ENCODE assay signal across 8 cellular contexts in genomic region chr11:118529584-118530175, GRCh38. TPM values are rescaled to one million over a fixed set of nuclear protein-coding genes. Genes with fewer than 3 reads are reported as not detected.
DNase-seq lines count a peak whose midpoint lies in the region; ATAC-seq and TF ChIP-seq lines count a peak whose summit lies in the region.

No MANE protein-coding gene starts in this region.

- H3K4me3 ChIP-seq in cardiac muscle cell (peak overlapping the region; percentile 97), right cardiac atrium (ENCODE audit: low read length) (no peak overlapping the region), lower lobe of right lung (peak overlapping the region; percentile 93), body of pancreas (no peak overlapping the region)

- no peak overlapping the region for H3K27ac ChIP-seq in cardiac muscle cell
- H3K27ac ChIP-seq in right cardiac atrium (ENCODE audit: low read length), result no peak overlapping the region
- no peak overlapping the region for H3K27ac ChIP-seq in lower lobe of right lung
- peak overlapping the region in 1 of 4 donors; percentile 80 for H3K27ac ChIP-seq in body of pancreas

- ATAC-seq in right cardiac atrium, result no peak
- no peak for ATAC-seq in activated naive CD4-positive, alpha-beta T cell treated with anti-CD3 and anti-CD28 coated beads, Interleukin-2, amount 50 U/mL, for 72 hours
- no peak for ATAC-seq in lower lobe of right lung
- ATAC-seq in body of pancreas, result no peak
- no peak for ATAC-seq in HG02678 (IDR thresholded peaks at IDR 0.05; ENCODE audit: unreplicated experiment)
- no peak for ATAC-seq in GM18868 (IDR thresholded peaks at IDR 0.05; ENCODE audit: unreplicated experiment)

- H3K27me3 Mint-ChIP-seq in type B pancreatic cell, result no peaks in the 10 kb centered on the region

- H3K9me3 ChIP-seq in cardiac muscle cell (ENCODE audit: low read depth) (no peaks in the 10 kb centered on the region), right cardiac atrium (ENCODE audit: control insufficient read depth, low read length) (no peaks in the 10 kb centered on the region), lower lobe of right lung (no peaks in the 10 kb centered on the region), body of pancreas (no peaks in the 10 kb centered on the region)

- H3K27me3 ChIP-seq in cardiac muscle cell (no peaks in the 10 kb centered on the region), right cardiac atrium (ENCODE audit: control insufficient read depth, insufficient read depth) (no peaks in the 10 kb centered on the region), lower lobe of right lung (ENCODE audit: low read depth) (no peaks in the 10 kb centered on the region), body of pancreas (no peaks in the 10 kb centered on the region)

- no peak for DNase-seq in cardiac muscle cell (ENCODE audit: low read depth in 1 of 2, low spot score in 1 of 2)
- no peak for DNase-seq in right cardiac atrium
- DNase-seq in activated naive CD4-positive, alpha-beta T cell treated with anti-CD3 and anti-CD28 coated beads, Interleukin-2, amount 50 U/mL, for 72 hours (ENCODE audit: low spot score in 2 of 2), result no peak
- no peak for DNase-seq in lower lobe of right lung
- no peak for DNase-seq in type B pancreatic cell (ENCODE audit: extremely low spot score, unreplicated experiment)
- DNase-seq in body of pancreas, result no peak

- H3K9me3 Mint-ChIP-seq in activated naive CD4-positive, alpha-beta T cell treated with anti-CD3 and anti-CD28 coated beads, Interleukin-2, amount 50 U/mL, for 72 hours, result no peaks in the 10 kb centered on the region
- no peaks in the 10 kb centered on the region for H3K9me3 Mint-ChIP-seq in type B pancreatic cell

- H3K36me3 Mint-ChIP-seq in activated naive CD4-positive, alpha-beta T cell treated with anti-CD3 and anti-CD28 coated beads, Interleukin-2, amount 50 U/mL, for 72 hours, result peaks cover 0 to 7% of the 10 kb centered on the region in 2 donors
- H3K36me3 Mint-ChIP-seq in type B pancreatic cell, result peaks cover 5% of the 10 kb centered on the region

- H3K4me1 Mint-ChIP-seq in type B pancreatic cell (ENCODE audit: unreplicated experiment), result peaks cover 17% of the 10 kb centered on the region

- no peak for TF ChIP-seq POLR2A in body of pancreas (IDR thresholded peaks at IDR 0.05)

- no peaks in the 10 kb centered on the region for H3K4me1 ChIP-seq in cardiac muscle cell (ENCODE audit: low read depth)
- H3K4me1 ChIP-seq in right cardiac atrium (ENCODE audit: control insufficient read depth, insufficient read depth, low read length), result no peaks in the 10 kb centered on the region
- peaks cover 27% of the 10 kb centered on the region for H3K4me1 ChIP-seq in lower lobe of right lung
- peaks cover 35% of the 10 kb centered on the region for H3K4me1 ChIP-seq in body of pancreas

- peak overlapping the region; percentile 93 for H3K4me3 Mint-ChIP-seq in type B pancreatic cell

- intact Hi-C loops in right cardiac atrium (cut with DNase I) (no loop called here), lower lobe of right lung (cut with DNase I) (no loop called here), body of pancreas (cut with DNase I) (no loop called here)

- H3K36me3 ChIP-seq in cardiac muscle cell (no peaks in the 10 kb centered on the region), lower lobe of right lung (peaks cover 9% of the 10 kb centered on the region), body of pancreas (replicated peaks in 1 of 2; ENCODE audit: insufficient read depth in 1 of 2, low read depth in 2 of 2) (no peaks in the 10 kb centered on the region)

- TF ChIP-seq CTCF in cardiac muscle cell (IDR thresholded peaks at IDR 0.05; ENCODE audit: low read depth, low read length) (no peak), lower lobe of right lung (IDR thresholded peaks at IDR 0.05) (no peak), type B pancreatic cell (conservative IDR thresholded peaks at IDR 0.05) (no peak), body of pancreas (IDR thresholded peaks at IDR 0.05) (no peak)

- 72% methylated on average over 5 of the region's 5 CpGs for WGBS in right cardiac atrium
- WGBS in body of pancreas, 2 donors, result 60 to 70% methylated on average over 5 of the region's 5 CpGs

- H3K27ac Mint-ChIP-seq in activated naive CD4-positive, alpha-beta T cell treated with anti-CD3 and anti-CD28 coated beads, Interleukin-2, amount 50 U/mL, for 72 hours, result peak overlapping the region; percentile 32 to 64
- H3K27ac Mint-ChIP-seq in type B pancreatic cell, result peak overlapping the region; percentile 92

RNA-seq across cellular contexts. Expression of gene TMEM25, which starts 1.3 kb away (rescaled TPM):
- total RNA-seq in cardiac muscle cell (50.0 and 51.3 TPM in 2 replicates), right cardiac atrium (10 to 100 TPM; 11.6 to 16.1 (median 14.7) TPM), lower lobe of right lung (18.3 TPM), type B pancreatic cell (ENCODE audit: low replicate concordance) (35.8 and 47.3 TPM in 2 replicates), body of pancreas (10 to 100 TPM; 35.5 to 39.6 TPM)
- polyA plus RNA-seq in cardiac muscle cell (34.9 and 41.1 TPM in 2 replicates), right cardiac atrium (8.7 TPM)
- total RNA-seq in activated naive CD4-positive, alpha-beta T cell treated with anti-CD3 and anti-CD28 coated beads, Interleukin-2, amount 50 U/mL, for 72 hours, result 10 to 100 TPM in 1 of 2 donors, 1 to 10 TPM in 1; 9.4 to 20.5 TPM

RNA-seq across cellular contexts. Expression of gene TTC36, which starts 2.4 kb away (rescaled TPM):
- total RNA-seq in cardiac muscle cell (8.2 and 11.3 TPM in 2 replicates), right cardiac atrium (under 1 TPM in 3 of 4 donors, not detected in 1; 0.31 to 0.63 (median 0.56) TPM), lower lobe of right lung (1.0 TPM), type B pancreatic cell (ENCODE audit: low replicate concordance) (1.6 and 1.8 TPM in 2 replicates), body of pancreas (not detected)
- polyA plus RNA-seq in cardiac muscle cell (4.6 and 5.6 TPM in 2 replicates), right cardiac atrium (0.61 TPM)
- under 1 TPM; 0.52 to 0.93 TPM for total RNA-seq in activated naive CD4-positive, alpha-beta T cell treated with anti-CD3 and anti-CD28 coated beads, Interleukin-2, amount 50 U/mL, for 72 hours

RNA-seq across cellular contexts. Expression of gene IFT46, which starts 36.1 kb away (rescaled TPM):
- total RNA-seq in cardiac muscle cell (22.0 and 25.2 TPM in 2 replicates), right cardiac atrium (10 to 100 TPM; 15.2 to 27.4 (median 20.1) TPM), lower lobe of right lung (18.5 TPM), type B pancreatic cell (ENCODE audit: low replicate concordance) (18.9 and 28.7 TPM in 2 replicates), body of pancreas (10 to 100 TPM; 17.1 to 24.6 TPM)
- polyA plus RNA-seq in cardiac muscle cell (24.5 and 24.8 TPM in 2 replicates), right cardiac atrium (21.6 TPM)
- 10 to 100 TPM in 1 of 2 donors, 1 to 10 TPM in 1; 8.1 to 14.4 TPM for total RNA-seq in activated naive CD4-positive, alpha-beta T cell treated with anti-CD3 and anti-CD28 coated beads, Interleukin-2, amount 50 U/mL, for 72 hours

RNA-seq across cellular contexts. Expression of gene ARCN1, which starts 42.5 kb away (rescaled TPM):
- 77.6 and 94.3 TPM in 2 replicates for total RNA-seq in cardiac muscle cell
- polyA plus RNA-seq in cardiac muscle cell, result 117 and 124 TPM in 2 replicates
- total RNA-seq in right cardiac atrium, result 100 to 1,000 TPM in 2 of 4 donors, 10 to 100 TPM in 2; 90.3 to 138 (median 101) TPM
- polyA plus RNA-seq in right cardiac atrium, result 69.1 TPM
- 100 to 1,000 TPM; 134 to 180 TPM for total RNA-seq in activated naive CD4-positive, alpha-beta T cell treated with anti-CD3 and anti-CD28 coated beads, Interleukin-2, amount 50 U/mL, for 72 hours
- total RNA-seq in lower lobe of right lung, result 122 TPM
- total RNA-seq in type B pancreatic cell (ENCODE audit: low replicate concordance), result 139 and 175 TPM in 2 replicates
- total RNA-seq in body of pancreas, result 10 to 100 TPM; 49.8 to 64.3 TPM

Comparison
In these comparisons a context has a peak if more than half of its experiments do, and no peak if none do; other contexts are left out.
1. H3K4me3 ChIP-seq: peak in cardiac muscle cell (single experiment) and lower lobe of right lung (single experiment); none in right cardiac atrium (single experiment) and body of pancreas (0 of 2).